ENCODE assay signal across 21 cellular contexts in the genomic region with DNA sequence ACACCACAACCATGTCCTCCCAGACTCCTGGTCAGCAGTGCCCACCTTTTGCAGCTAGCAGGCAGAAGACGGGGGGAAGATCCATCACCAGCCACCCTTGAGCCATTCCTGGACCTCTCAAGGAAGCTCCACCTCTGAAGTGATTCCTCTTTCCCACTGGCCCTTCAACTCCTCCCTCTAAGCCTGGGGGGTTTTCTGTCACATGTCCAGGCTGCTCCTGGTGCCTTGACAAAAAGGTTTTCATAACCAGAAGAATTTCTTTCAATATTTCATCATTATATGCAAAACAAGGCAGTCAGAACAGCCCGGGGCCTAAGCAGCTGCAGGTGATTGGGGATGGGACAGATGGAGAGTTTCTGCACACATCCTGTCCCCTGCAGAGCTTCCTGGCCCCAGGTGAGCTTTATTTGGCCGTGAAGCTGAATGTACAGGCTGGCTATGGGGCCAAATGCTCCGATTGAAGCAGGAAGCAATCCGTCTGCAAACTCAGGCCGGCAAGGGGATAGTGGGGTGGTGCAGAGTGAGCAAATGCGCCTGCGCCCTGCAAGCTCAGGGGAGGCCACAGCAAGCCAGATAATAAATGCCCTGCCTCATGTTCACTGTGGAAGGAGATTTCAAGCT.
"Had no signal": no experiment of that assay in that cellular context is flagged by ENCODE, and none has a peak within 500 bp of the region (broad histone marks: within the 10 kb centered on the region; RNA-seq: fewer than 3 reads in every experiment).

No MANE protein-coding gene starts in this region.

- H3K9me3 ChIP-seq: colonic mucosa, lower lobe of right lung, prostate gland, tibial artery, vagina had no signal

- H3K27me3 Mint-ChIP-seq: activated naive CD8-positive, alpha-beta T cell; stimulated activated naive B cell treated with anti-CD40 and anti-IgM and Interleukin-4, amounts not matched to agents 10 μg/mL and 1 μg/mL and 100 μg/mL, for 72 hours had no signal

- H3K4me1 ChIP-seq: colonic mucosa, lower lobe of right lung, vagina had no signal

- H3K36me3 Mint-ChIP-seq: activated naive CD8-positive, alpha-beta T cell; stimulated activated naive B cell treated with anti-CD40 and anti-IgM and Interleukin-4, amounts not matched to agents 10 μg/mL and 1 μg/mL and 100 μg/mL, for 72 hours had no signal

- H3K4me3 Mint-ChIP-seq: activated naive CD8-positive, alpha-beta T cell; activated T-cell treated with anti-CD3 and anti-CD28 coated beads, Interleukin-2, amount 50 U/mL, for 72 hours; nephron progenitor cell; stimulated activated naive B cell treated with anti-CD40 and anti-IgM and Interleukin-4, amounts not matched to agents 10 μg/mL and 1 μg/mL and 100 μg/mL, for 72 hours had no signal

- H3K27ac ChIP-seq: colonic mucosa, lower lobe of right lung, prostate gland, skin epidermis, tibial artery, vagina had no signal

- ATAC-seq: activated T-cell treated with anti-CD3 and anti-CD28 coated beads, Interleukin-2, amount 50 U/mL, for 72 hours; left cardiac atrium; lower lobe of right lung; right cardiac atrium; stimulated activated naive B cell treated with anti-CD40 and anti-IgM and Interleukin-4, amounts not matched to agents 10 μg/mL and 1 μg/mL and 100 μg/mL, for 72 hours had no signal

- H3K36me3 ChIP-seq: colonic mucosa, lower lobe of right lung, prostate gland, tibial artery, vagina had no signal

- H3K9me3 Mint-ChIP-seq: activated T-cell treated with anti-CD3 and anti-CD28 coated beads, Interleukin-2, amount 50 U/mL, for 72 hours; nephron progenitor cell; stimulated activated naive B cell treated with anti-CD40 and anti-IgM and Interleukin-4, amounts not matched to agents 10 μg/mL and 1 μg/mL and 100 μg/mL, for 72 hours had no signal

- H3K27me3 ChIP-seq: colonic mucosa, tibial artery, vagina had no signal

- H3K27ac Mint-ChIP-seq: activated naive CD8-positive, alpha-beta T cell; activated T-cell treated with anti-CD3 and anti-CD28 coated beads, Interleukin-2, amount 50 U/mL, for 72 hours; nephron progenitor cell; stimulated activated naive B cell treated with anti-CD40 and anti-IgM and Interleukin-4, amounts not matched to agents 10 μg/mL and 1 μg/mL and 100 μg/mL, for 72 hours had no signal

- H3K4me3 ChIP-seq: colonic mucosa, lower lobe of right lung, prostate gland, skin epidermis, tibial artery, vagina had no signal

- DNase-seq: activated CD4-positive, alpha-beta T cell treated with anti-CD3 and anti-CD28 coated beads for 48 hours; activated CD8-positive, alpha-beta memory T cell treated with anti-CD3 and anti-CD28 coated beads, Interleukin-2, amount 50 U/mL, for 48 hours; activated gamma-delta T cell; activated T-cell treated with anti-CD3 and anti-CD28 coated beads, Interleukin-2, amount 50 U/mL, for 72 hours; amniotic stem cell; colonic mucosa; effector CD8-positive, alpha-beta T cell; foreskin fibroblast; head of caudate nucleus; left cardiac atrium; lower lobe of right lung; nephron progenitor cell; right cardiac atrium; stimulated activated CD4-positive, alpha-beta T cell treated with anti-CD3 and anti-CD28 coated beads, Interleukin-15, amount 100 ng/mL, for 24 hours; stimulated activated CD4-positive, alpha-beta T cell treated with anti-CD3 and anti-CD28 coated beads, Interleukin-4, amount 100 ng/mL, for 1 hour; stimulated activated naive B cell treated with anti-CD40 and anti-IgM and Interleukin-4, amounts not matched to agents 10 μg/mL and 1 μg/mL and 100 μg/mL, for 72 hours; tibial artery had no signal
